Comparison of ENCODE assay signal across 1 cellular context in genomic region chr19:33392341-33393285, GRCh38.
A peak's percentile ranks its signal among the peaks of the same experiment; 100 is the strongest.
TF ChIP-seq lines count a peak whose summit lies in the region.

No MANE protein-coding gene starts in this region.

TF ChIP-seq in HepG2, 621 proteins besides CTCF, POLR2A, EP300 and RAD21 (continued from another document and continues in another):
- TF ChIP-seq TRAFD1 (CRISPR knock-in tag; IDR thresholded peaks at IDR 0.05; ENCODE audit: borderline replicate concordance) (no peak), ZFYVE20 (CRISPR knock-in tag; IDR thresholded peaks at IDR 0.05; ENCODE audit: borderline replicate concordance, low read depth) (peak; percentile 97), KDM2A (CRISPR knock-in tag; IDR thresholded peaks at IDR 0.05; ENCODE audit: borderline replicate concordance, low read depth) (peak; percentile 86), GFI1 (CRISPR knock-in tag; IDR thresholded peaks at IDR 0.05; ENCODE audit: borderline replicate concordance) (peak; percentile 97), ZBTB1 (CRISPR knock-in tag; IDR thresholded peaks at IDR 0.05; ENCODE audit: borderline replicate concordance) (peak; percentile 57; the same call in 1 of the 2 replicates), BCL3 (CRISPR knock-in tag; IDR thresholded peaks at IDR 0.05) (peak; percentile 100), KMT2B (CRISPR knock-in tag; IDR thresholded peaks at IDR 0.05) (peak; percentile 83), FOXO1 (CRISPR knock-in tag; IDR thresholded peaks at IDR 0.05) (peak; percentile 74), EED (CRISPR knock-in tag; IDR thresholded peaks at IDR 0.05) (peak; percentile 98; the same call in 1 of the 2 replicates), ZKSCAN1 (IDR thresholded peaks at IDR 0.05; ENCODE audit: low read length) (no peak), JARID2 (CRISPR knock-in tag; IDR thresholded peaks at IDR 0.05; ENCODE audit: insufficient replicate concordance) (peak; percentile 98), KAT8 (CRISPR knock-in tag; IDR thresholded peaks at IDR 0.05) (peak; percentile 88), ZNF460 (CRISPR knock-in tag; IDR thresholded peaks at IDR 0.05; ENCODE audit: borderline replicate concordance) (peak; percentile 72; the same call in 1 of the 2 replicates), ZBTB25 (CRISPR knock-in tag; IDR thresholded peaks at IDR 0.05) (peak; percentile 98), MAZ (IDR thresholded peaks at IDR 0.05; ENCODE audit: borderline replicate concordance, low read depth, low read length) (0 out of 2 replicates have a peak, but pooled peaks have one; percentile 74), MAZ (CRISPR knock-in tag; IDR thresholded peaks at IDR 0.05; ENCODE audit: low read depth) (peak; percentile 100), NFATC3 (CRISPR knock-in tag; IDR thresholded peaks at IDR 0.05) (peak; percentile 97), LRRFIP1 (CRISPR knock-in tag; conservative IDR thresholded peaks at IDR 0.05) (no peak), ETV6 (CRISPR knock-in tag; conservative IDR thresholded peaks at IDR 0.05) (peak; percentile 98), PBX3 (CRISPR knock-in tag; IDR thresholded peaks at IDR 0.05; ENCODE audit: borderline replicate concordance) (peak; percentile 98), ZNF136 (CRISPR knock-in tag; IDR thresholded peaks at IDR 0.05; ENCODE audit: low read depth) (peak; percentile 99), SSRP1 (CRISPR knock-in tag; IDR thresholded peaks at IDR 0.05) (no peak; the same call in 1 of the 2 replicates), RAD51 (IDR thresholded peaks at IDR 0.05; ENCODE audit: borderline replicate concordance) (no peak), THYN1 (CRISPR knock-in tag; IDR thresholded peaks at IDR 0.05; ENCODE audit: borderline replicate concordance, low read depth) (peak; percentile 46; the same call in 1 of the 2 replicates), ZNF605 (CRISPR knock-in tag; IDR thresholded peaks at IDR 0.05) (peak; percentile 100), ZNF326 (CRISPR knock-in tag; IDR thresholded peaks at IDR 0.05; ENCODE audit: borderline replicate concordance) (no peak), HNF4A (CRISPR knock-in tag; IDR thresholded peaks at IDR 0.05) (peak; percentile 94), ATM (IDR thresholded peaks at IDR 0.05; ENCODE audit: borderline replicate concordance) (no peak), ZBTB7B (CRISPR knock-in tag; IDR thresholded peaks at IDR 0.05) (peak; percentile 99), MLLT10 (CRISPR knock-in tag; IDR thresholded peaks at IDR 0.05) (peak; percentile 92), ATRX (CRISPR knock-in tag; IDR thresholded peaks at IDR 0.05; ENCODE audit: borderline replicate concordance) (no peak), SUZ12 (IDR thresholded peaks at IDR 0.05; ENCODE audit: low read depth, low read length) (no peak), POGK (CRISPR knock-in tag; conservative IDR thresholded peaks at IDR 0.05) (peak; percentile 100), ZNF7 (CRISPR knock-in tag; IDR thresholded peaks at IDR 0.05) (peak; percentile 64; the same call in 1 of the 2 replicates), KAT2B (IDR thresholded peaks at IDR 0.05; ENCODE audit: borderline replicate concordance, low read depth, low read length) (no peak), HNF1A (IDR thresholded peaks at IDR 0.05; ENCODE audit: low read depth) (no peak; the same call in 1 of the 2 replicates), HNF1A (CRISPR knock-in tag; IDR thresholded peaks at IDR 0.05; ENCODE audit: borderline replicate concordance) (peak; percentile 93), ZNF670 (CRISPR knock-in tag; IDR thresholded peaks at IDR 0.05; ENCODE audit: borderline replicate concordance) (peak; percentile 96; the same call in 1 of the 2 replicates), RELA (CRISPR knock-in tag; IDR thresholded peaks at IDR 0.05) (no peak; the same call in 1 of the 2 replicates), DRAP1 (CRISPR knock-in tag; IDR thresholded peaks at IDR 0.05) (peak; percentile 73), ZNF704 (CRISPR knock-in tag; IDR thresholded peaks at IDR 0.05; ENCODE audit: borderline replicate concordance) (peak; percentile 100), PLRG1 (conservative IDR thresholded peaks at IDR 0.05) (no peak), ZBTB26 (CRISPR knock-in tag; IDR thresholded peaks at IDR 0.05; ENCODE audit: borderline replicate concordance) (peak; percentile 84; the same call in 1 of the 2 replicates), ZNF343 (CRISPR knock-in tag; IDR thresholded peaks at IDR 0.05) (peak; percentile 99), FOXA1 (IDR thresholded peaks at IDR 0.05) (no peak), FOXA1 (CRISPR knock-in tag; IDR thresholded peaks at IDR 0.05) (peak; percentile 58; the same call in 1 of the 2 replicates), MTERF4 (CRISPR knock-in tag; IDR thresholded peaks at IDR 0.05) (peak; percentile 87; the same call in 1 of the 2 replicates)
